Comparison of ENCODE assay signal across 34 cellular contexts in the genomic region with DNA sequence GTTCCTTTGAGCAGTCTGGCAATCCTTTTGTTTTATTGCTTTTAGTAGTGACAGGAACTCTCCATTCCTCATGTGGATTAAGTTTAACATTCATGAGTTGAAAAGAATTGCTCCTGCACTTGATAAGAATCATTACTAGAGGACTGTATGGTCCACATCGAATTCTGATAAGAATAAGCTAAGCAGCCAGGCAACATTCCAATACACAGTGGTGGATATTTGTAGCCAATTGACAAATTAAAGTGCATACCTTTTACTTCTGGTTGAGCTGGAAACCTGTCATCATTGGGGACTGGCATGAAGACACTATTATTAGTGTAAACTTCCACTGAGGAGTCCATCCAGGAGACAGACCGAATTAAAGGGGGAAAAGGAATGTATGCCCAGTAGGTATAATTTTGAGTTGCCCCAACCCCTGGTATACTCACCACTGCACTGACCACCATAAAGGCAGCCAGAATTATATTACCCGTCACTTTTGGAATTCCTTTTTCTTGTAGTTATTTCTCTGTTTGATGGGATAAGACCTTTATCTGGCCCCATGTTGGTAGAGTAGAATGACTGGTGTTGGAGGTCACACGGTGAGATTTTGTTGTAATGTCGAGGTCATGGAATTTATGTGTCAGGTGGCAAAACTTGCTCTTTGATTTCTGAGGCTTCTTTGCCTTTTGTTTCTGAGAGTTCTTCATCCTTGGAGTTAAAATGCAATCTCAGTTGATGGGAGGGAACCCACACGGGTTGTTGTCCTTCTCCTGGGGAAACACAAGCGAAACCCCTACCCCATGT.
"Had no signal": no experiment of that assay in that cellular context is flagged by ENCODE, and none has a peak within 500 bp of the region (broad histone marks: within the 10 kb centered on the region; RNA-seq: fewer than 3 reads in every experiment).

No MANE protein-coding gene starts in this region.

- H3K36me3 Mint-ChIP-seq: brain, mesothelial cell of epicardium, naive B cell had no signal

- H3K27ac Mint-ChIP-seq: brain; mesothelial cell of epicardium; naive B cell; nephron progenitor cell; stimulated activated memory B cell treated with anti-CD40 and anti-IgM and Interleukin-4, amounts not matched to agents 10 μg/mL and 1 μg/mL and 100 μg/mL, for 72 hours; T-helper 2 cell treated with Interferon-gamma antibody and Interleukin-4, amounts not matched to agents 5 μg/mL and 100 μg/mL, for 36 hours had no signal

- H3K27me3 ChIP-seq: gastroesophageal sphincter, pancreas, stomach, tibial artery had no signal

- H3K4me1 Mint-ChIP-seq: brain had no signal

- H3K4me2 ChIP-seq: smooth muscle cell had no signal

- H3K4me1 ChIP-seq: gastroesophageal sphincter, prostate gland, tibial artery had no signal

- ATAC-seq: gastroesophageal sphincter; left cardiac atrium; pancreas; sciatic nerve; stimulated activated memory B cell treated with anti-CD40 and anti-IgM and Interleukin-4, amounts not matched to agents 10 μg/mL and 1 μg/mL and 100 μg/mL, for 72 hours had no signal

- DNase-seq: activated CD4-positive, alpha-beta T cell treated with anti-CD3 and anti-CD28 coated beads, Interleukin-2, amount 50 U/mL, for 1 hour; activated CD4-positive, CD25-positive, alpha-beta regulatory T cell; activated CD8-positive, alpha-beta memory T cell treated with anti-CD3 and anti-CD28 coated beads for 24 hours; activated gamma-delta T cell treated with Interleukin-2 at 50 U/mL for 16 hours; activated naive CD4-positive, alpha-beta T cell treated with anti-CD3 and anti-CD28 coated beads, Interleukin-2, amount 50 U/mL, for 16 hours; activated T-cell treated with anti-CD3 and anti-CD28 coated beads, Interleukin-2, amount 50 U/mL, for 1 hour; anterior cingulate cortex; dorsolateral prefrontal cortex; effector memory CD4-positive, alpha-beta T cell; erythroblast; head of caudate nucleus; hippocampal formation; left cardiac atrium; mammary epithelial cell; naive B cell; nephron progenitor cell; pancreas; retina; stimulated activated CD4-positive, alpha-beta T cell treated with anti-CD3 and anti-CD28 coated beads, Interleukin-1b, Interleukin-23, amount 100 ng/mL, for 48 hours; stimulated activated CD4-positive, alpha-beta T cell treated with anti-CD3 and anti-CD28 coated beads, Interleukin-4, amount 100 ng/mL, for 4 hours; stimulated activated CD8-positive, alpha-beta memory T cell treated with anti-CD3 and anti-CD28 coated beads, Interleukin-4, amount 100 ng/mL, for 48 hours; stomach; T-helper 1 cell; tibial artery had no signal

- H3K4me3 Mint-ChIP-seq: activated T-helper 1 cell treated with anti-CD3 and anti-CD28 coated beads, Interleukin-12 subunit alpha, Interleukin-12 subunit beta, Interleukin-2, Interleukin-4 antibody, amounts not matched to agents 30 ng/mL and 10 ng/mL and 1 ng/mL, durations not matched to agents 14 hours and 24 hours and 36 hours; brain; mesothelial cell of epicardium; naive B cell; nephron progenitor cell; stimulated activated memory B cell treated with anti-CD40 and anti-IgM and Interleukin-4, amounts not matched to agents 10 μg/mL and 1 μg/mL and 100 μg/mL, for 72 hours; T-helper 2 cell treated with Interferon-gamma antibody and Interleukin-4, amounts not matched to agents 5 μg/mL and 100 μg/mL, for 36 hours had no signal

- H3K4me3 ChIP-seq: coronary artery, dorsolateral prefrontal cortex, gastroesophageal sphincter, pancreas, prostate gland, smooth muscle cell, stomach, tibial artery had no signal

- H3K9me3 Mint-ChIP-seq: activated T-helper 1 cell treated with anti-CD3 and anti-CD28 coated beads, Interleukin-12 subunit alpha, Interleukin-12 subunit beta, Interleukin-2, Interleukin-4 antibody, amounts not matched to agents 30 ng/mL and 10 ng/mL and 1 ng/mL, durations not matched to agents 14 hours and 24 hours and 36 hours; mesothelial cell of epicardium; naive B cell; stimulated activated memory B cell treated with anti-CD40 and anti-IgM and Interleukin-4, amounts not matched to agents 10 μg/mL and 1 μg/mL and 100 μg/mL, for 72 hours; T-helper 2 cell treated with Interferon-gamma antibody and Interleukin-4, amounts not matched to agents 5 μg/mL and 100 μg/mL, for 36 hours had no signal

- H3K36me3 ChIP-seq: gastroesophageal sphincter, pancreas, prostate gland, stomach, tibial artery had no signal

- H3K9me3 ChIP-seq: gastroesophageal sphincter, pancreas, prostate gland, stomach, tibial artery had no signal

- H3K27ac ChIP-seq: coronary artery, dorsolateral prefrontal cortex, gastroesophageal sphincter, pancreas, prostate gland, stomach, tibial artery had no signal

- H3K27me3 Mint-ChIP-seq: naive B cell had no signal
